ENCODE assay signal across 7 cellular contexts in genomic region chr1:32989160-32989894, GRCh38. TPM values are rescaled to one million over a fixed set of nuclear protein-coding genes. Genes with fewer than 3 reads are reported as not detected.
DNase-seq lines count a peak whose midpoint lies in the region; ATAC-seq, FAIRE-seq and TF ChIP-seq lines count a peak whose summit lies in the region.

No MANE protein-coding gene starts in this region.

- no peak for FAIRE-seq in urothelium cell line (lab: Jason Lieb, UNC)

- no peak for ATAC-seq in GM19452 (IDR thresholded peaks at IDR 0.05; ENCODE audit: unreplicated experiment)

- no peaks in the 10 kb centered on the region for H3K9me3 ChIP-seq in A673 (ENCODE audit: low read depth, low read length, poor library complexity, severe bottlenecking)

- peak; percentile 89 for DNase-seq in HFFc6
- peak; percentile 81 for DNase-seq in SKM-1 treated with dmso at 0.1 percent for 144 hours (lab: John Stamatoyannopoulos, UW; ENCODE audit: unreplicated experiment)
- DNase-seq in dorsolateral prefrontal cortex, result peak in 2 of 10 donors; percentile 36 to 43
- peak; percentile 91 for DNase-seq in myocyte (ENCODE audit: low read depth)
- peak; percentile 80 for DNase-seq in urothelium cell line (ENCODE audit: low spot score)
- DNase-seq in A673 (ENCODE audit: low spot score), result no peak

- H3K4me1 Mint-ChIP-seq in HFFc6 (ENCODE audit: low read depth), result peaks cover 60% of the 10 kb centered on the region

- H3K4me1 ChIP-seq in A673 (ENCODE audit: insufficient read depth, low read length, poor library complexity, severe bottlenecking), result no peaks in the 10 kb centered on the region

- no peaks in the 10 kb centered on the region for H3K36me3 Mint-ChIP-seq in HFFc6 (ENCODE audit: low read depth)

- TF ChIP-seq CTCF in HFFc6 (IDR thresholded peaks at IDR 0.05), result no peak
- no peak for TF ChIP-seq CTCF in dorsolateral prefrontal cortex (IDR thresholded peaks at IDR 0.05 in 54 of 56, conservative IDR thresholded peaks at IDR 0.05 in 2 of 56; ENCODE audit: low read depth in 1 of 56, partially characterized antibody in 56 of 56)
- TF ChIP-seq CTCF in A673 (conservative IDR thresholded peaks at IDR 0.05; ENCODE audit: low read depth, low read length), result no peak

- POLR2A ChIA-PET in A673 (lab: Charles Lee; ENCODE audit: low non-redundant PET), result interaction anchor here (0.5 kb wide), 1 partner anchor 1995 kb away, joined by 7 read pairs; no protein-coding TSS in a partner anchor

- no peaks in the 10 kb centered on the region for H3K36me3 ChIP-seq in A673 (ENCODE audit: insufficient read depth, low read length, poor library complexity, severe bottlenecking)

- peak overlapping the region; percentile 79 for H3K4me3 Mint-ChIP-seq in HFFc6

- CTCF ChIA-PET in A673 (lab: Charles Lee), result no interaction called here

- intact Hi-C loops in dorsolateral prefrontal cortex (cut with DNase I) (no loop called here), A673 (cut with micrococcal nuclease; ENCODE audit: unreplicated experiment) (no loop called here)

- no peaks in the 10 kb centered on the region for H3K27me3 ChIP-seq in dorsolateral prefrontal cortex
- no peaks in the 10 kb centered on the region for H3K27me3 ChIP-seq in A673 (replicated peaks; ENCODE audit: insufficient read depth, low read depth, low read length, poor library complexity)

- no peaks in the 10 kb centered on the region for H3K9me3 Mint-ChIP-seq in HFFc6

- H3K27ac ChIP-seq in dorsolateral prefrontal cortex (peak overlapping the region in 32 of 59 donors; percentile 3 to 82 (median 38)), A673 (ENCODE audit: low read depth, low read length, poor library complexity, severe bottlenecking) (no peak overlapping the region)

- no peaks in the 10 kb centered on the region for H3K27me3 Mint-ChIP-seq in HFFc6 (ENCODE audit: insufficient read depth)

- H3K27ac Mint-ChIP-seq in HFFc6, result peak overlapping the region; percentile 97

- no peak overlapping the region for H3K4me3 ChIP-seq in dorsolateral prefrontal cortex
- H3K4me3 ChIP-seq in A673 (ENCODE audit: low read depth, low read length, poor library complexity, severe bottlenecking), result no peak overlapping the region

- no TSS peak for BruUV-seq in A673 (replicated peaks; lab: Mats Ljungman, UMichigan)

RNA-seq across cellular contexts. Expression of gene RNF19B, which starts 24.7 kb away (rescaled TPM):
- 10 to 100 TPM in 3 of 6 experiments, 1 to 10 TPM in 3; 9.4 to 10.6 (median 9.9) TPM for total RNA-seq in HFFc6 (2021; fragmentation: NEBNext Ultra II Directional; extraction: Animal tissue kit (Norgen Biotek cat#: 25700))
- total RNA-seq in dorsolateral prefrontal cortex (10 to 100 TPM; 19.7 to 42.6 (median 28.7) TPM), myocyte (14.9 and 23.4 TPM in 2 replicates), A673 (2021) (14.3 and 14.5 TPM in 2 replicates)
- 17.8 TPM for polyA plus RNA-seq in myocyte (2012)

RNA-seq across cellular contexts. Expression of gene AK2, which starts 47.4 kb away (rescaled TPM):
- total RNA-seq in HFFc6 (2021; fragmentation: NEBNext Ultra II Directional; extraction: Animal tissue kit (Norgen Biotek cat#: 25700)), result 100 to 1,000 TPM; 160 to 173 (median 168) TPM
- total RNA-seq in dorsolateral prefrontal cortex, result 100 to 1,000 TPM in 6 of 120 experiments, 10 to 100 TPM in 114; 59.4 to 114 (median 81.1) TPM
- 127 and 166 TPM in 2 replicates for total RNA-seq in myocyte
- polyA plus RNA-seq in myocyte (2012), result 179 TPM
- total RNA-seq in A673 (2021), result 196 and 208 TPM in 2 replicates
